ENCODE assay signal across 30 cellular contexts in the genomic region with DNA sequence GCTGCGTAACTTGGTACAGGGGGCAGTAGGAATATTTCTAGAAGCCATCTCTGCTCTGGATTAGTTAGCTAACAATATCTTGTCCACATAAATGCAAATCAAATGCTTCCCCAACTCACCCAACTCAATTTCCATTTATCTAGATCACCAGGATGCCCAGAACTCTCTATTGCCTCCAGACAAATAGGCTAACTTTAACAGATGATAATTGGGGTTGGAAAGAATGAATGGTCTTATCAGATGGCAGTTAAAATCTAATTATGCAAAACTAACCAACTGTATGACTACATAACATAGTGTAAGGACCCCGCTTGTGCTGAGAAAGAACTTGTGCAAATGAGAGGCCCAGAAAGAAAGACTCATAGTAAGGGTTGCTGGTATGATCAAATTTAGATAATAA.
"Had no signal": no experiment of that assay in that cellular context is flagged by ENCODE, and none has a peak within 500 bp of the region (broad histone marks: within the 10 kb centered on the region; RNA-seq: fewer than 3 reads in every experiment).

No MANE protein-coding gene starts in this region.

- H3K36me3 Mint-ChIP-seq: activated CD4-positive, alpha-beta memory T cell treated with anti-CD3 and anti-CD28 coated beads for 36 hours; activated CD8-positive, alpha-beta memory T cell treated with anti-CD3 and anti-CD28 coated beads, Interleukin-2, amount 10 ng/mL, durations not matched to agents 7 days and 5 days; activated naive CD4-positive, alpha-beta T cell treated with anti-CD3 and anti-CD28 coated beads, Interleukin-2, amount 10 ng/mL, durations not matched to agents 7 days and 5 days; activated naive CD8-positive, alpha-beta T cell treated with anti-CD3 and anti-CD28 coated beads, Interleukin-2, amount 10 ng/mL, durations not matched to agents 7 days and 5 days; brain had no signal

- H3K4me3 Mint-ChIP-seq: activated CD4-positive, alpha-beta memory T cell treated with anti-CD3 and anti-CD28 coated beads for 36 hours; activated CD4-positive, alpha-beta T cell treated with anti-CD3 and anti-CD28 coated beads for 36 hours; activated CD4-positive, alpha-beta T cell treated with anti-CD3 and anti-CD28 coated beads, Interleukin-2, amount 10 ng/mL, durations not matched to agents 24 days and 14 days; activated CD8-positive, alpha-beta memory T cell treated with anti-CD3 and anti-CD28 coated beads, Interleukin-2, amount 10 ng/mL, durations not matched to agents 7 days and 5 days; activated CD8-positive, alpha-beta T cell treated with anti-CD3 and anti-CD28 coated beads, Interleukin-2, amount 10 ng/mL, durations not matched to agents 7 days and 5 days; activated naive CD4-positive, alpha-beta T cell treated with anti-CD3 and anti-CD28 coated beads, Interleukin-2, amount 10 ng/mL, durations not matched to agents 7 days and 5 days; activated naive CD8-positive, alpha-beta T cell treated with anti-CD3 and anti-CD28 coated beads, Interleukin-2, amount 10 ng/mL, durations not matched to agents 7 days and 5 days; activated T-helper 1 cell treated with anti-CD3 and anti-CD28 coated beads, Interleukin-12 subunit alpha, Interleukin-12 subunit beta, Interleukin-2, Interleukin-4 antibody, amounts not matched to agents 30 ng/mL and 10 ng/mL and 1 ng/mL, durations not matched to agents 14 hours and 24 hours and 36 hours; brain had no signal

- H3K4me1 Mint-ChIP-seq: activated CD4-positive, alpha-beta T cell treated with anti-CD3 and anti-CD28 coated beads for 36 hours; activated CD4-positive, alpha-beta T cell treated with anti-CD3 and anti-CD28 coated beads, Interleukin-2, amount 10 ng/mL, durations not matched to agents 24 days and 14 days; activated CD8-positive, alpha-beta memory T cell treated with anti-CD3 and anti-CD28 coated beads, Interleukin-2, amount 10 ng/mL, durations not matched to agents 7 days and 5 days; activated naive CD4-positive, alpha-beta T cell treated with anti-CD3 and anti-CD28 coated beads, Interleukin-2, amount 10 ng/mL, durations not matched to agents 7 days and 5 days; activated naive CD8-positive, alpha-beta T cell treated with anti-CD3 and anti-CD28 coated beads, Interleukin-2, amount 10 ng/mL, durations not matched to agents 7 days and 5 days; brain had no signal

- H3K9me3 ChIP-seq: ascending aorta, breast epithelium, colonic mucosa, esophagus squamous epithelium, gastroesophageal sphincter had no signal

- H3K9me3 Mint-ChIP-seq: activated CD4-positive, alpha-beta T cell treated with anti-CD3 and anti-CD28 coated beads, Interleukin-2, amount 10 ng/mL, durations not matched to agents 24 days and 14 days had no signal

- H3K4me1 ChIP-seq: ascending aorta, breast epithelium, colonic mucosa, gastroesophageal sphincter, heart right ventricle had no signal

- H3K36me3 ChIP-seq: ascending aorta, breast epithelium, cardiac muscle cell, colonic mucosa, esophagus squamous epithelium, gastroesophageal sphincter, heart right ventricle had no signal

- H3K27me3 Mint-ChIP-seq: activated CD4-positive, alpha-beta memory T cell treated with anti-CD3 and anti-CD28 coated beads for 36 hours; activated CD4-positive, alpha-beta T cell treated with anti-CD3 and anti-CD28 coated beads for 36 hours; activated CD4-positive, alpha-beta T cell treated with anti-CD3 and anti-CD28 coated beads, Interleukin-2, amount 10 ng/mL, durations not matched to agents 24 days and 14 days; activated CD8-positive, alpha-beta memory T cell treated with anti-CD3 and anti-CD28 coated beads, Interleukin-2, amount 10 ng/mL, durations not matched to agents 7 days and 5 days; activated naive CD4-positive, alpha-beta T cell treated with anti-CD3 and anti-CD28 coated beads, Interleukin-2, amount 10 ng/mL, durations not matched to agents 7 days and 5 days; activated naive CD8-positive, alpha-beta T cell treated with anti-CD3 and anti-CD28 coated beads, Interleukin-2, amount 10 ng/mL, durations not matched to agents 7 days and 5 days had no signal

- H3K27ac Mint-ChIP-seq: activated CD4-positive, alpha-beta memory T cell treated with anti-CD3 and anti-CD28 coated beads for 36 hours; activated CD4-positive, alpha-beta T cell treated with anti-CD3 and anti-CD28 coated beads for 36 hours; activated CD4-positive, alpha-beta T cell treated with anti-CD3 and anti-CD28 coated beads, Interleukin-2, amount 10 ng/mL, durations not matched to agents 24 days and 14 days; activated CD8-positive, alpha-beta memory T cell treated with anti-CD3 and anti-CD28 coated beads, Interleukin-2, amount 10 ng/mL, durations not matched to agents 7 days and 5 days; activated CD8-positive, alpha-beta T cell treated with anti-CD3 and anti-CD28 coated beads, Interleukin-2, amount 10 ng/mL, durations not matched to agents 7 days and 5 days; activated naive CD4-positive, alpha-beta T cell treated with anti-CD3 and anti-CD28 coated beads, Interleukin-2, amount 10 ng/mL, durations not matched to agents 7 days and 5 days; activated naive CD4-positive, alpha-beta T cell treated with anti-CD3 and anti-CD28 coated beads, Interleukin-2, amount 50 U/mL, for 72 hours; activated naive CD8-positive, alpha-beta T cell treated with anti-CD3 and anti-CD28 coated beads, Interleukin-2, amount 10 ng/mL, durations not matched to agents 7 days and 5 days; activated T-helper 1 cell treated with anti-CD3 and anti-CD28 coated beads, Interleukin-12 subunit alpha, Interleukin-12 subunit beta, Interleukin-2, Interleukin-4 antibody, amounts not matched to agents 30 ng/mL and 10 ng/mL and 1 ng/mL, durations not matched to agents 14 hours and 24 hours and 36 hours; activated T-helper 2 cell treated with anti-CD3 and anti-CD28 coated beads, Interferon-gamma antibody, Interleukin-2, Interleukin-4, amounts not matched to agents 10 μg/mL and 5 μg/mL and 100 μg/mL, durations not matched to agents 14 hours and 24 hours and 36 hours; brain had no signal

- H3K27ac ChIP-seq: ascending aorta, breast epithelium, cardiac muscle cell, colonic mucosa, epithelial cell of prostate, esophagus squamous epithelium, gastroesophageal sphincter, heart right ventricle had no signal

- H3K4me3 ChIP-seq: ascending aorta, breast epithelium, cardiac muscle cell, colonic mucosa, esophagus squamous epithelium, gastroesophageal sphincter, heart right ventricle had no signal

- ATAC-seq: activated CD4-positive, alpha-beta T cell treated with anti-CD3 and anti-CD28 coated beads for 36 hours; activated CD8-positive, alpha-beta memory T cell treated with anti-CD3 and anti-CD28 coated beads, Interleukin-2, amount 10 ng/mL, durations not matched to agents 7 days and 5 days; activated CD8-positive, alpha-beta T cell treated with anti-CD3 and anti-CD28 coated beads, Interleukin-2, amount 10 ng/mL, durations not matched to agents 7 days and 5 days; activated naive CD4-positive, alpha-beta T cell treated with anti-CD3 and anti-CD28 coated beads, Interleukin-2, amount 50 U/mL, for 72 hours; gastroesophageal sphincter; heart right ventricle had no signal

- DNase-seq: activated CD4-positive, alpha-beta memory T cell treated with anti-CD3 and anti-CD28 coated beads for 36 hours; activated CD4-positive, alpha-beta T cell treated with anti-CD3 and anti-CD28 coated beads for 36 hours; activated CD4-positive, alpha-beta T cell treated with anti-CD3 and anti-CD28 coated beads, Interleukin-2, amount 10 ng/mL, durations not matched to agents 24 days and 14 days; activated CD4-positive, CD25-positive, alpha-beta regulatory T cell; activated CD4-positive, CD25-positive, alpha-beta regulatory T cell treated with anti-CD3 and anti-CD28 coated beads, Interleukin-2, amount 50 U/mL, for 72 hours; activated CD8-positive, alpha-beta memory T cell treated with anti-CD3 and anti-CD28 coated beads, Interleukin-2, amount 10 ng/mL, durations not matched to agents 7 days and 5 days; activated CD8-positive, alpha-beta memory T cell treated with anti-CD3 and anti-CD28 coated beads, Interleukin-2, amount 50 U/mL, for 4 hours; activated CD8-positive, alpha-beta T cell treated with anti-CD3 and anti-CD28 coated beads, Interleukin-2, amount 10 ng/mL, durations not matched to agents 7 days and 5 days; activated effector memory CD4-positive, alpha-beta T cell treated with anti-CD3 and anti-CD28 coated beads, Interleukin-2, amount 50 U/mL, for 16 hours; activated naive CD4-positive, alpha-beta T cell treated with anti-CD3 and anti-CD28 coated beads, Interleukin-2, amount 10 ng/mL, durations not matched to agents 7 days and 5 days; activated naive CD8-positive, alpha-beta T cell treated with anti-CD3 and anti-CD28 coated beads, Interleukin-2, amount 10 ng/mL, durations not matched to agents 7 days and 5 days; activated T-cell treated with anti-CD3 and anti-CD28 coated beads, Interleukin-2, amount 50 U/mL, for 1 hour; activated T-cell treated with anti-CD3 and anti-CD28 coated beads, Interleukin-2, amount 50 U/mL, for 48 hours; central memory CD4-positive, alpha-beta T cell; cerebellar nuclear complex; colonic mucosa; effector CD8-positive, alpha-beta T cell; esophagus squamous epithelium; foreskin melanocyte; heart right ventricle; T-helper 2 cell had no signal

- H3K27me3 ChIP-seq: ascending aorta, breast epithelium, cardiac muscle cell, colonic mucosa, esophagus squamous epithelium, gastroesophageal sphincter, heart right ventricle had no signal
